Comparison of ENCODE assay signal across 8 cellular contexts in the genomic region with DNA sequence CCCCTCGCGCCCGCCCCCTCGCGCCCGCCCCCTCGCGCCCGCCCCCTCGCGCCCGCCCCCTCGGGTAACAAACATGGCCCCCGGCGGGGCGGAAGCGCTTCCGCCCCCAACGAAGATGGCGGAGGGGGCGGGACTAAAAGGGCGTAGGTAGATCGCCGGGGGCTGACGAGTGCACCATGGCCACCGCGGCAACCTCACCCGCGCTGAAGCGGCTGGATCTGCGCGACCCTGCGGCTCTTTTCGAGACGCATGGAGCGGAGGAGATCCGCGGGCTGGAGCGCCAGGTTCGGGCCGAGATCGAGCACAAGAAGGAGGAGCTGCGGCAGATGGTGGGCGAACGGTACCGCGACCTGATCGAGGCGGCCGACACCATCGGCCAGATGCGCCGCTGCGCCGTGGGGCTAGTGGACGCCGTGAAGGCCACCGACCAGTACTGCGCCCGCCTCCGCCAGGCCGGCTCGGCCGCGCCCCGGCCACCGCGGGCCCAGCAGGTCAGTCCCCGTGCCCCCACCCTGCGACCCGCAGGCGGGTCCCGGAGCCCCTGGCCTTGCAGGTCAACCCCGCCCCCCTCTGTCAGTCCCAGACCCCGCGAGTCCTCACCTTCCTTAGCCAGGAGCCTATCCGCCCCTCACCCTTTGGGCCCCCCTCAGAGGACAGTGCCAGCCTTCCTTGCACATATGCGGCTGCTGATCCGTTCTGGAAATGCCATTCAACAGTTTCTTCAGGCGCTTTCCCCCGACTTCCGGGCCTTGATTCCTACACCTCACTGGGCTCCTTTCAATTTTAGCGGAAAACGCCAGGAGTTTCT. TPM values are rescaled to one million over a fixed set of nuclear protein-coding genes. Genes with fewer than 3 reads are reported as not detected.
A peak's percentile ranks its signal among the peaks of the same experiment; 100 is the strongest.
DNase-seq lines count a peak whose midpoint lies in the region; ATAC-seq and TF ChIP-seq lines count a peak whose summit lies in the region.

A gene with protein sequence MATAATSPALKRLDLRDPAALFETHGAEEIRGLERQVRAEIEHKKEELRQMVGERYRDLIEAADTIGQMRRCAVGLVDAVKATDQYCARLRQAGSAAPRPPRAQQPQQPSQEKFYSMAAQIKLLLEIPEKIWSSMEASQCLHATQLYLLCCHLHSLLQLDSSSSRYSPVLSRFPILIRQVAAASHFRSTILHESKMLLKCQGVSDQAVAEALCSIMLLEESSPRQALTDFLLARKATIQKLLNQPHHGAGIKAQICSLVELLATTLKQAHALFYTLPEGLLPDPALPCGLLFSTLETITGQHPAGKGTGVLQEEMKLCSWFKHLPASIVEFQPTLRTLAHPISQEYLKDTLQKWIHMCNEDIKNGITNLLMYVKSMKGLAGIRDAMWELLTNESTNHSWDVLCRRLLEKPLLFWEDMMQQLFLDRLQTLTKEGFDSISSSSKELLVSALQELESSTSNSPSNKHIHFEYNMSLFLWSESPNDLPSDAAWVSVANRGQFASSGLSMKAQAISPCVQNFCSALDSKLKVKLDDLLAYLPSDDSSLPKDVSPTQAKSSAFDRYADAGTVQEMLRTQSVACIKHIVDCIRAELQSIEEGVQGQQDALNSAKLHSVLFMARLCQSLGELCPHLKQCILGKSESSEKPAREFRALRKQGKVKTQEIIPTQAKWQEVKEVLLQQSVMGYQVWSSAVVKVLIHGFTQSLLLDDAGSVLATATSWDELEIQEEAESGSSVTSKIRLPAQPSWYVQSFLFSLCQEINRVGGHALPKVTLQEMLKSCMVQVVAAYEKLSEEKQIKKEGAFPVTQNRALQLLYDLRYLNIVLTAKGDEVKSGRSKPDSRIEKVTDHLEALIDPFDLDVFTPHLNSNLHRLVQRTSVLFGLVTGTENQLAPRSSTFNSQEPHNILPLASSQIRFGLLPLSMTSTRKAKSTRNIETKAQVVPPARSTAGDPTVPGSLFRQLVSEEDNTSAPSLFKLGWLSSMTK (plus strand): TSS at position 162 of the 808 bp plus-strand sequence. CDS start 15 bp downstream, at position 177.

- no peaks in the 10 kb centered on the region for H4K20me1 ChIP-seq in DND-41 (ENCODE audit: insufficient read depth, low read length)
- H4K20me1 ChIP-seq in GM23248 (ENCODE audit: insufficient read depth), result no peaks in the 10 kb centered on the region
- H4K20me1 ChIP-seq in Loucy (ENCODE audit: insufficient read depth, low read length, poor library complexity, severe bottlenecking), result peaks cover 5% of the 10 kb centered on the region

- H3K4me2 ChIP-seq in DND-41 (ENCODE audit: insufficient read depth, low read length), result peak within 1 kb of the TSS; percentile 79
- H3K4me2 ChIP-seq in GM23248 (ENCODE audit: unreplicated experiment), result peak within 1 kb of the TSS; percentile 100
- H3K4me2 ChIP-seq in Loucy (ENCODE audit: low read depth, low read length, poor library complexity, severe bottlenecking), result peak within 1 kb of the TSS; percentile 97

- H3K27me3 ChIP-seq in DND-41 (ENCODE audit: insufficient read depth, low read length, poor library complexity) (no peaks in the 10 kb centered on the region), GM23248 (replicated peaks; ENCODE audit: insufficient read depth) (no peaks in the 10 kb centered on the region), Loucy (ENCODE audit: insufficient read depth, low read length, poor library complexity, severe bottlenecking) (no peaks in the 10 kb centered on the region)

- H3K27ac Mint-ChIP-seq in neural crest cell (ENCODE audit: unreplicated experiment), result peak within 1 kb of the TSS; percentile 99
- peak within 1 kb of the TSS; percentile 98 for H3K27ac Mint-ChIP-seq in stimulated activated naive CD8-positive, alpha-beta T cell treated with anti-CD3 and anti-CD28 coated beads, Interleukin-15, amount 100 ng/mL, for 72 hours

- H3K36me3 Mint-ChIP-seq in neural crest cell (ENCODE audit: low read depth), result peaks cover 19% of the 10 kb centered on the region

- H3K9ac ChIP-seq in DND-41 (ENCODE audit: low read depth, low read length) (peak within 1 kb of the TSS; percentile 87), GM23248 (peak within 1 kb of the TSS; percentile 95), Loucy (ENCODE audit: low read depth, low read length, poor library complexity, severe bottlenecking) (peak within 1 kb of the TSS; percentile 94)

- H3K27me3 Mint-ChIP-seq in neural crest cell (ENCODE audit: low read depth), result no peaks in the 10 kb centered on the region
- no peaks in the 10 kb centered on the region for H3K27me3 Mint-ChIP-seq in stimulated activated naive CD8-positive, alpha-beta T cell treated with anti-CD3 and anti-CD28 coated beads, Interleukin-15, amount 100 ng/mL, for 72 hours

- peaks cover 53% of the 10 kb centered on the region for H3K79me2 ChIP-seq in DND-41 (ENCODE audit: insufficient read depth, low read length)
- H3K79me2 ChIP-seq in GM23248 (ENCODE audit: insufficient read depth), result peaks cover 43% of the 10 kb centered on the region
- H3K79me2 ChIP-seq in Loucy (ENCODE audit: insufficient read depth, low read length), result peaks cover 48% of the 10 kb centered on the region

- H3K36me3 ChIP-seq in DND-41 (ENCODE audit: insufficient read depth, low read length) (peaks cover 38% of the 10 kb centered on the region), GM23248 (ENCODE audit: low read depth) (peaks cover 12% of the 10 kb centered on the region; the same call in 1 of the 2 replicates), Loucy (ENCODE audit: insufficient read depth, low read length) (peaks cover 17% of the 10 kb centered on the region; the same call in 1 of the 2 replicates)

- no peaks in the 10 kb centered on the region for H3K9me3 Mint-ChIP-seq in neural crest cell
- H3K9me3 Mint-ChIP-seq in stimulated activated naive CD8-positive, alpha-beta T cell treated with anti-CD3 and anti-CD28 coated beads, Interleukin-15, amount 100 ng/mL, for 72 hours, result no peaks in the 10 kb centered on the region

- H3K9me3 ChIP-seq in DND-41 (ENCODE audit: insufficient read depth, low read length, severe bottlenecking), result no peaks in the 10 kb centered on the region
- no peaks in the 10 kb centered on the region for H3K9me3 ChIP-seq in GM23248 (ENCODE audit: low read depth)
- H3K9me3 ChIP-seq in Loucy (ENCODE audit: insufficient read depth, low read depth, low read length), result no peaks in the 10 kb centered on the region

- H2AFZ ChIP-seq in DND-41 (ENCODE audit: low read depth, low read length), result peak within 1 kb of the TSS; percentile 90
- H2AFZ ChIP-seq in GM23248, result peak within 1 kb of the TSS; percentile 85
- H2AFZ ChIP-seq in Loucy (ENCODE audit: low read length), result peak within 1 kb of the TSS; percentile 93

- H3K4me1 ChIP-seq in DND-41 (ENCODE audit: insufficient read depth, low read length) (peaks cover 25% of the 10 kb centered on the region), GM23248 (ENCODE audit: insufficient read depth) (peaks cover 9% of the 10 kb centered on the region), Loucy (ENCODE audit: insufficient read depth, low read length, poor library complexity, severe bottlenecking) (peaks cover 20% of the 10 kb centered on the region)

- H3K4me3 Mint-ChIP-seq in neural crest cell, result peak within 1 kb of the TSS; percentile 98
- peak within 1 kb of the TSS; percentile 97 to 98 for H3K4me3 Mint-ChIP-seq in stimulated activated naive CD8-positive, alpha-beta T cell treated with anti-CD3 and anti-CD28 coated beads, Interleukin-15, amount 100 ng/mL, for 72 hours

- H3K9me2 ChIP-seq in GM23248 (ENCODE audit: insufficient read depth) (no peaks in the 10 kb centered on the region), Loucy (replicated peaks; ENCODE audit: low read depth, low read length) (no peaks in the 10 kb centered on the region)

- peak; percentile 85 for DNase-seq in DND-41
- peak; percentile 98 for DNase-seq in GM23248
- DNase-seq in SIG-M5 (lab: John Stamatoyannopoulos, UW), result peak; percentile 43
- peak; percentile 96 for DNase-seq in activated effector memory CD4-positive, alpha-beta T cell treated with anti-CD3 and anti-CD28 coated beads, Interleukin-2, amount 50 U/mL, for 16 hours
- DNase-seq in fibroblast of the conjunctiva (ENCODE audit: low read depth), result peak; percentile 64
- peak; percentile 69 for DNase-seq in neural crest cell (ENCODE audit: low read depth, low spot score)
- peak; percentile 66 to 69 for DNase-seq in stimulated activated naive CD8-positive, alpha-beta T cell treated with anti-CD3 and anti-CD28 coated beads, Interleukin-15, amount 100 ng/mL, for 72 hours

- H3K4me1 Mint-ChIP-seq in neural crest cell, result peaks cover 36% of the 10 kb centered on the region
- H3K4me1 Mint-ChIP-seq in stimulated activated naive CD8-positive, alpha-beta T cell treated with anti-CD3 and anti-CD28 coated beads, Interleukin-15, amount 100 ng/mL, for 72 hours, result peaks cover 43% of the 10 kb centered on the region

- peak; percentile 77 for ATAC-seq in DND-41 (ENCODE audit: insufficient read depth, low read depth)
- ATAC-seq in stimulated activated naive CD8-positive, alpha-beta T cell treated with anti-CD3 and anti-CD28 coated beads, Interleukin-15, amount 100 ng/mL, for 72 hours, result peak; percentile 83

- H3K4me3 ChIP-seq in DND-41 (ENCODE audit: low read depth in 1 of 2, low read length in 2 of 2) (peak within 1 kb of the TSS; percentile 49 to 76), GM23248 (peak within 1 kb of the TSS; percentile 92), Loucy (ENCODE audit: low read length, poor library complexity, severe bottlenecking) (peak within 1 kb of the TSS; percentile 89)

- H3K27ac ChIP-seq in DND-41 (ENCODE audit: low read length), result peak within 1 kb of the TSS; percentile 99
- H3K27ac ChIP-seq in GM23248, result peak within 1 kb of the TSS; percentile 82

- 1 to 2% methylated on average over 26 to 69 of the region's 84 CpGs for WGBS in GM23248 (ENCODE audit: low coverage in 1 of 2, low lambda C conversion rate in 2 of 2, missing lambda C conversion rate in 2 of 2), 2 experiments

- in situ Hi-C loops in GM23248 (cut with MboI), result no loop called here

- H3F3A ChIP-seq in GM23248 (ENCODE audit: insufficient read depth) (no peaks in the 10 kb centered on the region), Loucy (ENCODE audit: low read depth) (no peaks in the 10 kb centered on the region)

- TF ChIP-seq CTCF in DND-41 (IDR thresholded peaks at IDR 0.05; ENCODE audit: borderline replicate concordance, extremely low read depth, low read length, poor library complexity, severe bottlenecking), result no peak
- no peak for TF ChIP-seq CTCF in Loucy (conservative IDR thresholded peaks at IDR 0.05; ENCODE audit: low read length)
- TF ChIP-seq CTCF in neural crest cell (conservative IDR thresholded peaks at IDR 0.05), result no peak

RNA-seq across cellular contexts. Expression of the gene that starts here (rescaled TPM):
- total RNA-seq in GM23248 (2014; rRNA removed; shearing (Covaris generic)), result 20.2 and 20.4 TPM in 2 replicates
- polyA plus RNA-seq in GM23248 (2016; fragmentation: Nextera tagmentation; extraction: Ambion mirVana), result 31.8 and 34.1 TPM in 2 replicates
- total RNA-seq in neural crest cell, result 35.8 TPM in 2 replicates

Comparison
In these comparisons a context has a peak if more than half of its experiments do, and no peak if none do; other contexts are left out.
1. Peak in every context shown above with its lines: DNase-seq, ATAC-seq, H3K4me3 ChIP-seq and H3K27ac ChIP-seq.
2. DNase-seq: peak in every context shown above with its lines; median percentile 98 in GM23248; 96 in activated effector memory CD4-positive, alpha-beta T cell treated with anti-CD3 and anti-CD28 coated beads, Interleukin-2, amount 50 U/mL, for 16 hours; 85 in DND-41; 69 in neural crest cell; 68 in stimulated activated naive CD8-positive, alpha-beta T cell treated with anti-CD3 and anti-CD28 coated beads, Interleukin-15, amount 100 ng/mL, for 72 hours; 64 in fibroblast of the conjunctiva; 43 in SIG-M5.